ENCODE assay signal across 8 cellular contexts in genomic region chr16:85235988-85236831, GRCh38.
DNase-seq lines count a peak whose midpoint lies in the region; TF ChIP-seq lines count a peak whose summit lies in the region.

No MANE protein-coding gene starts in this region.

- no peaks in the 10 kb centered on the region for H3K36me3 Mint-ChIP-seq in progenitor cell of endocrine pancreas (ENCODE audit: insufficient read depth)

- H3K9ac ChIP-seq in ES-I3 (ENCODE audit: low read depth, low read length), result peak overlapping the region; percentile 51; the same call in 1 of the 2 replicates

- H3K9me3 Mint-ChIP-seq in progenitor cell of endocrine pancreas (ENCODE audit: low read depth), result no peaks in the 10 kb centered on the region

- no peak for TF ChIP-seq CTCF in fibroblast of the aortic adventitia (IDR thresholded peaks at IDR 0.05; ENCODE audit: insufficient read depth, low read length)
- TF ChIP-seq CTCF in progenitor cell of endocrine pancreas (IDR thresholded peaks at IDR 0.05; ENCODE audit: unreplicated experiment), result no peak

- no peak overlapping the region for H3K27ac Mint-ChIP-seq in progenitor cell of endocrine pancreas

- peaks cover 32% of the 10 kb centered on the region; the same call in 1 of the 2 replicates for H3K4me1 ChIP-seq in ES-I3 (ENCODE audit: insufficient read depth, low read length)

- H3K4me1 Mint-ChIP-seq in progenitor cell of endocrine pancreas (ENCODE audit: low read depth), result no peaks in the 10 kb centered on the region

- peaks cover 13% of the 10 kb centered on the region for H3K27me3 Mint-ChIP-seq in progenitor cell of endocrine pancreas

- H3K4me3 ChIP-seq in fibroblast of the aortic adventitia (ENCODE audit: low read depth, low read length), result peak overlapping the region; percentile 51

- no peaks in the 10 kb centered on the region for H3K9me3 ChIP-seq in ES-I3 (ENCODE audit: control insufficient read depth, insufficient read depth, low read length)

- DNase-seq in HuH-7 (ENCODE audit: low spot score), result peak; percentile 70
- peak; percentile 28 for DNase-seq in fibroblast of the aortic adventitia (ENCODE audit: low read depth)
- no peak for DNase-seq in progenitor cell of endocrine pancreas (ENCODE audit: low spot score, unreplicated experiment)
- DNase-seq in COLO668 (lab: John Stamatoyannopoulos, UW; ENCODE audit: unreplicated experiment), result no peak
- DNase-seq in effector CD8-positive, alpha-beta T cell (lab: John Stamatoyannopoulos, UW), result no peak
- DNase-seq in dedifferentiated amniotic fluid mesenchymal stem cell (ENCODE audit: extremely low spot score), result no peak
- no peak for DNase-seq in globus pallidus (ENCODE audit: low spot score)

- no peaks in the 10 kb centered on the region for H3K36me3 ChIP-seq in ES-I3 (ENCODE audit: insufficient read depth, low read length)

- H3K4me3 Mint-ChIP-seq in progenitor cell of endocrine pancreas (ENCODE audit: low read depth), result peak overlapping the region; percentile 35

Comparison
In these comparisons a context has a peak if more than half of its experiments do, and no peak if none do; other contexts are left out.
1. DNase-seq: peak in HuH-7 (single experiment) and fibroblast of the aortic adventitia (single experiment); none in progenitor cell of endocrine pancreas (single experiment), COLO668 (single experiment), effector CD8-positive, alpha-beta T cell (single experiment), dedifferentiated amniotic fluid mesenchymal stem cell (single experiment) and globus pallidus (single experiment).